ENCODE assay signal across 20 cellular contexts in genomic region chr5:14557840-14558239, GRCh38. TPM values are rescaled to one million over a fixed set of nuclear protein-coding genes. Genes with fewer than 3 reads are reported as not detected.
DNase-seq lines count a peak whose midpoint lies in the region; ATAC-seq and TF ChIP-seq lines count a peak whose summit lies in the region.
"Had no signal": no experiment of that assay in that cellular context is flagged by ENCODE, and none has a peak within 500 bp of the region (broad histone marks: within the 10 kb centered on the region; RNA-seq: fewer than 3 reads in every experiment).

No MANE protein-coding gene starts in this region.

- no peaks in the 10 kb centered on the region for H3K4me1 ChIP-seq in upper lobe of right lung

- peak; percentile 67 for DNase-seq in NCI-H82 (lab: John Stamatoyannopoulos, UW)
- no peak for DNase-seq in NCI-H82 treated with DMSO at 0.1 percent for 48 hours (lab: John Stamatoyannopoulos, UW; ENCODE audit: unreplicated experiment)
- DNase-seq in NCI-H524 treated with DMSO at 0.1 percent for 48 hours (lab: John Stamatoyannopoulos, UW), result peak; percentile 88
- peak; percentile 15 for DNase-seq in fibroblast of pulmonary artery (ENCODE audit: low read depth)
- no peak for DNase-seq in upper lobe of right lung
- no peak for DNase-seq in COLO668 (lab: John Stamatoyannopoulos, UW; ENCODE audit: unreplicated experiment)
- no peak for DNase-seq in posterior vena cava (ENCODE audit: low spot score)
- DNase-seq: activated CD4-positive, alpha-beta T cell treated with anti-CD3 and anti-CD28 coated beads, Interleukin-2, amount 50 U/mL, for 1 hour; C1 segment of cervical spinal cord; DMS153; foreskin melanocyte; GOT3; MV-4-11; naive thymus-derived CD4-positive, alpha-beta T cell; NCI-H2029 treated with DMSO at 0.1 percent for 48 hours; right cardiac atrium; SHP77 treated with DMSO at 0.1 percent for 48 hours; stimulated activated CD4-positive, alpha-beta T cell treated with anti-CD3 and anti-CD28 coated beads, Interleukin-15, amount 100 ng/mL, for 24 hours had no signal

- intact Hi-C loops in upper lobe of right lung (cut with DNase I) (no loop called here), posterior vena cava (cut with DNase I) (no loop called here)

- TF ChIP-seq CTCF in fibroblast of pulmonary artery (IDR thresholded peaks at IDR 0.05; ENCODE audit: low read length, missing control alignments) (no peak), upper lobe of right lung (IDR thresholded peaks at IDR 0.05) (no peak)

- peak; percentile 36 for ATAC-seq in upper lobe of right lung
- ATAC-seq in GM18505 (IDR thresholded peaks at IDR 0.05; ENCODE audit: unreplicated experiment), result no peak
- ATAC-seq: naive thymus-derived CD4-positive, alpha-beta T cell; right cardiac atrium had no signal

- H3K9me3 ChIP-seq in upper lobe of right lung, result no peaks in the 10 kb centered on the region
- H3K9me3 ChIP-seq: suprapubic skin had no signal

- TF ChIP-seq POLR2A in GM18505 (IDR thresholded peaks at IDR 0.05; ENCODE audit: borderline replicate concordance, extremely low read depth, insufficient read depth, insufficient read length), result no peak

- H3K27me3 ChIP-seq in upper lobe of right lung, result no peaks in the 10 kb centered on the region
- H3K27me3 ChIP-seq: suprapubic skin had no signal

- no peaks in the 10 kb centered on the region for H3K36me3 ChIP-seq in upper lobe of right lung
- H3K36me3 ChIP-seq: suprapubic skin had no signal

- H3K27ac ChIP-seq in upper lobe of right lung, result no peak overlapping the region
- H3K27ac ChIP-seq: suprapubic skin had no signal

- H3K4me3 ChIP-seq in fibroblast of pulmonary artery (replicated peaks; ENCODE audit: low read depth, low read length) (no peak overlapping the region), upper lobe of right lung (no peak overlapping the region)
- H3K4me3 ChIP-seq: suprapubic skin had no signal

RNA-seq across cellular contexts. Expression of gene OTULINL, which starts 23.8 kb away (rescaled TPM):
- total RNA-seq in upper lobe of right lung, result 104 TPM
- 10 to 100 TPM in 1 of 2 donors, 1 to 10 TPM in 1; 6.8 to 13.7 TPM for total RNA-seq in posterior vena cava

Comparison
In these comparisons a context has a peak if more than half of its experiments do, and no peak if none do; other contexts are left out.
1. DNase-seq: peak in NCI-H82 (single experiment), NCI-H524 treated with DMSO at 0.1 percent for 48 hours (single experiment) and fibroblast of pulmonary artery (single experiment); none in NCI-H82 treated with DMSO at 0.1 percent for 48 hours (single experiment), upper lobe of right lung (single experiment), COLO668 (single experiment) and posterior vena cava (single experiment).